In genomic region chr1:24776821-24777220, GRCh38 we compare ENCODE assay signal across 13 cellular contexts.
"Had no signal": no experiment of that assay in that cellular context is flagged by ENCODE, and none has a peak within 500 bp of the region (broad histone marks: within the 10 kb centered on the region; RNA-seq: fewer than 3 reads in every experiment).

No MANE protein-coding gene starts in this region.

- H3K36me3 Mint-ChIP-seq: immature natural killer cell; natural killer cell treated with Interleukin-12 subunit alpha and Interleukin-12 subunit beta and Interleukin-15 and Interleukin-18, amount 100 ng/mL, for 72 hours had no signal

- ATAC-seq: natural killer cell treated with Interleukin-12 subunit alpha and Interleukin-12 subunit beta and Interleukin-15 and Interleukin-18, amount 100 ng/mL, for 72 hours; pancreas had no signal

- H3K9me3 Mint-ChIP-seq: activated CD4-positive, alpha-beta T cell treated with anti-CD3 and anti-CD28 coated beads, Interleukin-2, amount 10 ng/mL, durations not matched to agents 7 days and 5 days; activated naive CD4-positive, alpha-beta T cell treated with anti-CD3 and anti-CD28 coated beads for 36 hours; dendritic cell treated with granulocyte-macrophage colony-stimulating factor and Interleukin-4, amounts not matched to agents 40 ng/mL and 50 ng/mL, for 4 days; immature natural killer cell; natural killer cell treated with Interleukin-12 subunit alpha and Interleukin-12 subunit beta and Interleukin-15 and Interleukin-18, amount 100 ng/mL, for 72 hours had no signal

- H3K9me3 ChIP-seq: pancreas, stomach, thyroid gland had no signal

- H3K36me3 ChIP-seq: pancreas, thyroid gland had no signal

- H3K4me3 Mint-ChIP-seq: activated CD4-positive, alpha-beta T cell treated with anti-CD3 and anti-CD28 coated beads, Interleukin-2, amount 10 ng/mL, durations not matched to agents 7 days and 5 days; activated naive CD4-positive, alpha-beta T cell treated with anti-CD3 and anti-CD28 coated beads for 36 hours; dendritic cell treated with granulocyte-macrophage colony-stimulating factor and Interleukin-4, amounts not matched to agents 40 ng/mL and 50 ng/mL, for 4 days; immature natural killer cell; natural killer cell treated with Interleukin-12 subunit alpha and Interleukin-12 subunit beta and Interleukin-15 and Interleukin-18, amount 100 ng/mL, for 72 hours had no signal

- FAIRE-seq: pancreas had no signal

- H3K4me1 ChIP-seq: pancreas, thyroid gland had no signal

- H3K27ac Mint-ChIP-seq: activated CD4-positive, alpha-beta T cell treated with anti-CD3 and anti-CD28 coated beads, Interleukin-2, amount 10 ng/mL, durations not matched to agents 7 days and 5 days; activated naive CD4-positive, alpha-beta T cell treated with anti-CD3 and anti-CD28 coated beads for 36 hours; dendritic cell treated with granulocyte-macrophage colony-stimulating factor and Interleukin-4, amounts not matched to agents 40 ng/mL and 50 ng/mL, for 4 days; immature natural killer cell; natural killer cell treated with Interleukin-12 subunit alpha and Interleukin-12 subunit beta and Interleukin-15 and Interleukin-18, amount 100 ng/mL, for 72 hours had no signal

- H3K27me3 Mint-ChIP-seq: activated CD4-positive, alpha-beta T cell treated with anti-CD3 and anti-CD28 coated beads, Interleukin-2, amount 10 ng/mL, durations not matched to agents 7 days and 5 days; dendritic cell treated with granulocyte-macrophage colony-stimulating factor and Interleukin-4, amounts not matched to agents 40 ng/mL and 50 ng/mL, for 4 days; natural killer cell treated with Interleukin-12 subunit alpha and Interleukin-12 subunit beta and Interleukin-15 and Interleukin-18, amount 100 ng/mL, for 72 hours had no signal

- H3K27ac ChIP-seq: pancreas had no signal

- H3K27me3 ChIP-seq: pancreas, stomach, thyroid gland had no signal

- H3K4me1 Mint-ChIP-seq: activated CD4-positive, alpha-beta T cell treated with anti-CD3 and anti-CD28 coated beads, Interleukin-2, amount 10 ng/mL, durations not matched to agents 7 days and 5 days; immature natural killer cell had no signal

- H3K4me3 ChIP-seq: pancreas, stomach, thyroid gland had no signal

- DNase-seq: activated CD4-positive, alpha-beta T cell treated with anti-CD3 and anti-CD28 coated beads, Interleukin-2, amount 10 ng/mL, durations not matched to agents 7 days and 5 days; activated CD8-positive, alpha-beta memory T cell treated with anti-CD3 and anti-CD28 coated beads for 24 hours; activated naive CD4-positive, alpha-beta T cell treated with anti-CD3 and anti-CD28 coated beads for 36 hours; caudate nucleus; erythroblast; immature natural killer cell; pancreas; stimulated activated CD4-positive, alpha-beta T cell treated with anti-CD3 and anti-CD28 coated beads, Interleukin-15, amount 100 ng/mL, for 24 hours; stimulated activated CD4-positive, alpha-beta T cell treated with anti-CD3 and anti-CD28 coated beads, Interleukin-4, amount 100 ng/mL, for 4 hours; stomach; thyroid gland had no signal
